Comparison of ENCODE assay signal across 8 cellular contexts in genomic region chr7:517848-518629, GRCh38. TPM values are rescaled to one million over a fixed set of nuclear protein-coding genes. Genes with fewer than 3 reads are reported as not detected.
DNase-seq lines count a peak whose midpoint lies in the region; ATAC-seq and TF ChIP-seq lines count a peak whose summit lies in the region.

No MANE protein-coding gene starts in this region.

- H3K27ac ChIP-seq in PC-9, result 0 out of 2 replicates have a peak overlapping the region, but pooled peaks have one; percentile 28

- ATAC-seq in GM19397 (IDR thresholded peaks at IDR 0.05; ENCODE audit: unreplicated experiment), result no peak

- H3K4me3 ChIP-seq in GM08714 (ENCODE audit: low read length) (peak overlapping the region; percentile 6), PC-9 (peak overlapping the region; percentile 95)

- no peaks in the 10 kb centered on the region for H3K9me3 ChIP-seq in PC-9 (ENCODE audit: insufficient read depth, low read depth)

- H4K20me1 ChIP-seq in PC-9 (ENCODE audit: insufficient read depth), result peaks cover 22% of the 10 kb centered on the region

- POLR2A ChIA-PET in PC-9 (lab: Charles Lee; ENCODE audit: unreplicated experiment), result interaction anchor here (0.5 kb wide), 1 partner anchor 213 kb away, joined by 16 read pairs; no protein-coding TSS in a partner anchor

- DNase-seq in PC-9 (peak; percentile 45 to 60), cerebellar cortex (ENCODE audit: low spot score) (peak; percentile 60), kidney tubule cell (ENCODE audit: low spot score) (peak; percentile 76), NOMO-1 treated with dmso at 0.1 percent for 144 hours (lab: John Stamatoyannopoulos, UW; ENCODE audit: unreplicated experiment) (no peak), DMS153 (lab: John Stamatoyannopoulos, UW) (no peak)
- peak; percentile 22 for DNase-seq in stimulated activated CD4-positive, alpha-beta T cell treated with anti-CD3 and anti-CD28 coated beads, Interleukin-4, amount 100 ng/mL, for 1 hour

- peaks cover 10% of the 10 kb centered on the region; the same call in 1 of the 2 replicates for H3K4me1 ChIP-seq in PC-9 (replicated peaks; ENCODE audit: insufficient read depth)

- peaks cover 42% of the 10 kb centered on the region for H3K79me2 ChIP-seq in PC-9 (ENCODE audit: low read depth)

- H2AFZ ChIP-seq in PC-9, result peak overlapping the region; percentile 81

- intact Hi-C loops in PC-9 (cut with micrococcal nuclease; ENCODE audit: unreplicated experiment), result loop anchor here (2.0 kb wide), 3 partner anchors 21 to 215 kb away; no protein-coding TSS in a partner anchor

- CTCF ChIA-PET in PC-9 (lab: Charles Lee), result interaction anchor here (0.6 to 1.0 kb wide), 2 partner anchors 35 to 197 kb away, joined by 3 to 4 read pairs; no protein-coding TSS in a partner anchor

- no peaks in the 10 kb centered on the region for H3K36me3 ChIP-seq in PC-9 (ENCODE audit: low read depth)

- no peak for TF ChIP-seq CTCF in PC-9 (conservative IDR thresholded peaks at IDR 0.05)

- BruUV-seq in PC-9 (replicated peaks; lab: Mats Ljungman, UMichigan), result no TSS peak

- H3K27me3 ChIP-seq in PC-9 (ENCODE audit: insufficient read depth, low read depth), result no peaks in the 10 kb centered on the region

- H3F3A ChIP-seq in PC-9 (ENCODE audit: insufficient read depth, low read depth), result peaks cover 9% of the 10 kb centered on the region; the same call in 1 of the 2 replicates

- peak overlapping the region; percentile 98 for H3K4me2 ChIP-seq in PC-9

- no peaks in the 10 kb centered on the region for H3K9me2 ChIP-seq in PC-9 (ENCODE audit: insufficient read depth)

RNA-seq across cellular contexts. Expression of gene PDGFA, which starts 1.6 kb away (rescaled TPM):
- total RNA-seq in PC-9 (2021), result 23.6 and 32.5 TPM in 2 replicates

Comparison
In these comparisons a context has a peak if more than half of its experiments do, and no peak if none do; other contexts are left out.
1. DNase-seq: peak in PC-9 (2 of 2), cerebellar cortex (single experiment), kidney tubule cell (single experiment) and stimulated activated CD4-positive, alpha-beta T cell treated with anti-CD3 and anti-CD28 coated beads, Interleukin-4, amount 100 ng/mL, for 1 hour (single experiment); none in NOMO-1 treated with dmso at 0.1 percent for 144 hours (single experiment) and DMS153 (single experiment).